In the genomic region with DNA sequence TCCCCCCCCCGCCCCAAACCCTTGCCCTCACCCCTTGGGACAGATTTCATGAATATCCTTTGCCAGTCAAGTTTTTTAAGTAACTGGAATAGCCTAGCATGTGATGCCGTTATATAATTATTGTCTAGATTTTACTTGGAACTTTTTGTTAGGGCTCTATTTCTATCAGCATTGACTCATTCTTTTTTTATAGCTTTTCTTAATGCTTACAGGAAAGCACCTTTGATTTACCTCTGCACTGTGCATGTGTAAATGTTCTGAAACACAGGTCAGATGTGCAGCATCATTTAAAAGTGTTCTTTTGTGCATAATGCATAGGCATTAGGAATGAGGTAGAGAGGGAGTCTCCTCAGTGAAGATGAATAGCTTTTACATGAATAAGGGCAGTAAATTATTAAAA, we compare ENCODE assay signal across 35 cellular contexts.
"Had no signal": no experiment of that assay in that cellular context is flagged by ENCODE, and none has a peak within 500 bp of the region (broad histone marks: within the 10 kb centered on the region; RNA-seq: fewer than 3 reads in every experiment).

No MANE protein-coding gene starts in this region.

- H3K4me2 ChIP-seq: KMS-11 had no signal

- H3K36me3 ChIP-seq: MG63 had no signal

- H3K27me3 ChIP-seq: MG63 had no signal

- H3K9me3 ChIP-seq: MG63 had no signal

- H3K4me3 ChIP-seq: MG63 had no signal

- H3K9ac ChIP-seq: KMS-11 had no signal

- DNase-seq: Karpas-422, Kasumi-1, KBM-7, KG1, MG63, MM.1S, MV-4-11, NCI-H1048, NCI-H1092, NCI-H1092 treated with DMSO at 0.1 percent for 48 hours, NCI-H1105, NCI-H1105 treated with DMSO at 0.1 percent for 48 hours, NCI-H1417, NCI-H1417 treated with DMSO at 0.1 percent for 48 hours, NCI-H1436, NCI-H1436 treated with DMSO at 0.1 percent for 48 hours, NCI-H146, NCI-H1694, NCI-H1694 treated with DMSO at 0.1 percent for 48 hours, NCI-H187, NCI-H187 treated with DMSO at 0.1 percent for 48 hours, NCI-H1930, NCI-H2029, NCI-H2029 treated with DMSO at 0.1 percent for 48 hours, NCI-H2081, NCI-H2081 treated with DMSO at 0.1 percent for 48 hours, NCI-H2107, NCI-H2171, NCI-H2171 treated with DMSO at 0.1 percent for 48 hours, NCI-H2227 treated with DMSO at 0.1 percent for 48 hours, NCI-H226, NCI-H345, NCI-H446, NCI-H510A had no signal

- H3K27ac ChIP-seq: KMS-11 had no signal
